Comparison of ENCODE assay signal across 11 cellular contexts in genomic region chr7:35697414-35698175, GRCh38. TPM values are rescaled to one million over a fixed set of nuclear protein-coding genes. Genes with fewer than 3 reads are reported as not detected.
A peak's percentile ranks its signal among the peaks of the same experiment; 100 is the strongest.
DNase-seq lines count a peak whose midpoint lies in the region; ATAC-seq and TF ChIP-seq lines count a peak whose summit lies in the region.
"Had no signal": no experiment of that assay in that cellular context is flagged by ENCODE, and none has a peak within 500 bp of the region (broad histone marks: within the 10 kb centered on the region; RNA-seq: fewer than 3 reads in every experiment).

No MANE protein-coding gene starts in this region.

- no peaks in the 10 kb centered on the region for H3K27me3 Mint-ChIP-seq in T-helper 2 cell treated with Interferon-gamma antibody and Interleukin-4, amounts not matched to agents 5 μg/mL and 100 μg/mL, for 36 hours (ENCODE audit: low read depth)

- peaks cover 12% of the 10 kb centered on the region for H4K20me1 ChIP-seq in smooth muscle cell (ENCODE audit: low read depth)

- peaks cover 14% of the 10 kb centered on the region for H3F3A ChIP-seq in smooth muscle cell (ENCODE audit: low read depth)

- H3K27me3 ChIP-seq in SJSA1 (replicated peaks) = no peaks in the 10 kb centered on the region
- H3K27me3 ChIP-seq in smooth muscle cell (ENCODE audit: low read depth) = no peaks in the 10 kb centered on the region
- no peaks in the 10 kb centered on the region for H3K27me3 ChIP-seq in ascending aorta
- H3K27me3 ChIP-seq: cardiac muscle cell, thyroid gland had no signal

- peaks cover 26% of the 10 kb centered on the region for H3K79me2 ChIP-seq in smooth muscle cell (ENCODE audit: low read depth)

- peaks cover 46% of the 10 kb centered on the region for H3K4me1 Mint-ChIP-seq in T-helper 2 cell treated with Interferon-gamma antibody and Interleukin-4, amounts not matched to agents 5 μg/mL and 100 μg/mL, for 36 hours (ENCODE audit: low read depth)

- H3K36me3 ChIP-seq in SJSA1 (peaks cover 14% of the 10 kb centered on the region), smooth muscle cell (ENCODE audit: low read depth) (no peaks in the 10 kb centered on the region), ascending aorta (no peaks in the 10 kb centered on the region)
- H3K36me3 ChIP-seq: cardiac muscle cell, thyroid gland had no signal

- intact Hi-C loops in ascending aorta (cut with DNase I) = loop anchor here (5.0 to 10.0 kb wide), 3 partner anchors 597 to 1335 kb away; partner anchors contain the start of gene DPY19L1

- DNase-seq in T-helper 2 cell treated with Interferon-gamma antibody and Interleukin-4, amounts not matched to agents 5 μg/mL and 100 μg/mL, for 36 hours (ENCODE audit: low spot score) = no peak
- DNase-seq in T-helper 2 cell (no peak), SJSA1 (ENCODE audit: low read depth in 1 of 2, low spot score in 2 of 2) (peak; percentile 38 to 46), fibroblast of pulmonary artery (ENCODE audit: low read depth) (peak; percentile 78), smooth muscle cell (lab: John Stamatoyannopoulos, UW; ENCODE audit: unreplicated experiment) (no peak), ascending aorta (ENCODE audit: low spot score in 2 of 2) (no peak)
- DNase-seq in activated CD4-positive, alpha-beta T cell treated with anti-CD3 and anti-CD28 coated beads for 48 hours = no peak
- DNase-seq: head of caudate nucleus, thyroid gland had no signal

- no peak overlapping the region; the same call in 1 of the 2 replicates for H3K27ac ChIP-seq in SJSA1
- peak overlapping the region; percentile 89 for H3K27ac ChIP-seq in smooth muscle cell (ENCODE audit: low read depth)
- no peak overlapping the region for H3K27ac ChIP-seq in ascending aorta
- H3K27ac ChIP-seq: cardiac muscle cell, thyroid gland had no signal

- no peak for ATAC-seq in GM18861 (IDR thresholded peaks at IDR 0.05; ENCODE audit: unreplicated experiment)

- H3K4me3 ChIP-seq in SJSA1 = no peak overlapping the region
- no peak overlapping the region for H3K4me3 ChIP-seq in fibroblast of pulmonary artery (replicated peaks; ENCODE audit: low read depth, low read length)
- H3K4me3 ChIP-seq in smooth muscle cell = no peak overlapping the region
- H3K4me3 ChIP-seq in ascending aorta = no peak overlapping the region
- H3K4me3 ChIP-seq: cardiac muscle cell, thyroid gland had no signal

- peaks cover 20% of the 10 kb centered on the region for H3K36me3 Mint-ChIP-seq in T-helper 2 cell treated with Interferon-gamma antibody and Interleukin-4, amounts not matched to agents 5 μg/mL and 100 μg/mL, for 36 hours (ENCODE audit: low read depth)

- H2AFZ ChIP-seq in smooth muscle cell (ENCODE audit: low read depth) = no peak overlapping the region

- 35% methylated on average over 10 of the region's 10 CpGs for WGBS in smooth muscle cell (ENCODE audit: low lambda C conversion rate)

- H3K4me2 ChIP-seq in smooth muscle cell = peak overlapping the region; percentile 71

- no peaks in the 10 kb centered on the region for H3K9me3 Mint-ChIP-seq in T-helper 2 cell treated with Interferon-gamma antibody and Interleukin-4, amounts not matched to agents 5 μg/mL and 100 μg/mL, for 36 hours

- H3K9me3 ChIP-seq in SJSA1 (replicated peaks) (no peaks in the 10 kb centered on the region), smooth muscle cell (replicated peaks; ENCODE audit: low read depth) (no peaks in the 10 kb centered on the region), ascending aorta (no peaks in the 10 kb centered on the region)
- H3K9me3 ChIP-seq: thyroid gland had no signal

- H3K4me3 Mint-ChIP-seq in T-helper 2 cell treated with Interferon-gamma antibody and Interleukin-4, amounts not matched to agents 5 μg/mL and 100 μg/mL, for 36 hours = peak overlapping the region; percentile 97

- H3K9ac ChIP-seq in smooth muscle cell (ENCODE audit: low read depth) = peak overlapping the region; percentile 32

- TF ChIP-seq CTCF in fibroblast of pulmonary artery (IDR thresholded peaks at IDR 0.05; ENCODE audit: low read length, missing control alignments) (no peak), smooth muscle cell (IDR thresholded peaks at IDR 0.05; ENCODE audit: borderline replicate concordance, insufficient read depth, poor library complexity, severe bottlenecking) (no peak), ascending aorta (IDR thresholded peaks at IDR 0.05) (no peak)

- no peak overlapping the region for H3K27ac Mint-ChIP-seq in T-helper 2 cell treated with Interferon-gamma antibody and Interleukin-4, amounts not matched to agents 5 μg/mL and 100 μg/mL, for 36 hours

- H3K4me1 ChIP-seq in SJSA1 (replicated peaks) = peaks cover 33% of the 10 kb centered on the region
- H3K4me1 ChIP-seq in smooth muscle cell (ENCODE audit: low read depth) = peaks cover 34% of the 10 kb centered on the region
- peaks cover 3 to 8% of the 10 kb centered on the region in 2 donors for H3K4me1 ChIP-seq in ascending aorta

RNA-seq across cellular contexts. Expression of gene HERPUD2, which starts 2.7 kb away (rescaled TPM):
- total RNA-seq in SJSA1 (2014; rRNA removed; shearing (Covaris generic)) = 9.4 and 13.2 TPM in 2 replicates
- total RNA-seq in smooth muscle cell (28.1 and 34.6 TPM in 2 replicates), ascending aorta (69.8 TPM)
- polyA plus RNA-seq in smooth muscle cell = 23.2 and 33.0 TPM in 2 replicates

Comparison
In these comparisons a context has a peak if more than half of its experiments do, and no peak if none do; other contexts are left out.
1. DNase-seq: peak in SJSA1 (2 of 2) and fibroblast of pulmonary artery (single experiment); none in T-helper 2 cell treated with Interferon-gamma antibody and Interleukin-4, amounts not matched to agents 5 μg/mL and 100 μg/mL, for 36 hours (single experiment), T-helper 2 cell (0 of 5), smooth muscle cell (single experiment), activated CD4-positive, alpha-beta T cell treated with anti-CD3 and anti-CD28 coated beads for 48 hours (single experiment) and ascending aorta (0 of 2).